1 cellular context compared by ENCODE assay signal in genomic region chr3:4517643-4518042, GRCh38.
TF ChIP-seq lines count a peak whose summit lies in the region.

No MANE protein-coding gene starts in this region.

TF ChIP-seq in GM12878, 131 proteins besides CTCF, POLR2A, EP300 and RAD21:
- 0 out of 2 replicates have a peak, but pooled peaks have one; percentile 28 for TF ChIP-seq STAT3 (IDR thresholded peaks at IDR 0.05; ENCODE audit: low read depth, low read length)
- TF ChIP-seq POLR2AphosphoS2 (IDR thresholded peaks at IDR 0.05; ENCODE audit: low read depth, low read length): no peak
TF ChIP-seq in GM12878: peak in this region for 1.
